In genomic region chr9:122215663-122216062, GRCh38 we compare ENCODE assay signal across 11 cellular contexts. TPM values are rescaled to one million over a fixed set of nuclear protein-coding genes. Genes with fewer than 3 reads are reported as not detected.
"Had no signal": no experiment of that assay in that cellular context is flagged by ENCODE, and none has a peak within 500 bp of the region (broad histone marks: within the 10 kb centered on the region; RNA-seq: fewer than 3 reads in every experiment).

No MANE protein-coding gene starts in this region.

- H3K9me3 ChIP-seq: HAP-1 had no signal

- H3K27ac ChIP-seq: GM23248 had no signal

- H3K9me3 Mint-ChIP-seq: HFFc6 had no signal

- H3K27ac Mint-ChIP-seq: GM23338, H9, HFFc6 had no signal

- H3K4me3 Mint-ChIP-seq: HFFc6 had no signal

- DNase-seq: GM23248, GOT3, H9, HCEC 1CT, HFFc6 had no signal

- ATAC-seq: GM23338, HCT116 had no signal

- H3K4me3 ChIP-seq: GM23248, HAP-1 had no signal

- H3K36me3 ChIP-seq: HAP-1 had no signal

RNA-seq across cellular contexts. Expression of gene LHX6, which starts 13.1 kb away (rescaled TPM):
- total RNA-seq: GM23248, HFFc6 had no signal

RNA-seq across cellular contexts. Expression of gene MORN5, which starts 56.0 kb away (rescaled TPM):
- total RNA-seq: GM23248, GM23338, H1, H4, H7, H9, HFFc6 had no signal
